ENCODE assay signal across 9 cellular contexts in the genomic region with DNA sequence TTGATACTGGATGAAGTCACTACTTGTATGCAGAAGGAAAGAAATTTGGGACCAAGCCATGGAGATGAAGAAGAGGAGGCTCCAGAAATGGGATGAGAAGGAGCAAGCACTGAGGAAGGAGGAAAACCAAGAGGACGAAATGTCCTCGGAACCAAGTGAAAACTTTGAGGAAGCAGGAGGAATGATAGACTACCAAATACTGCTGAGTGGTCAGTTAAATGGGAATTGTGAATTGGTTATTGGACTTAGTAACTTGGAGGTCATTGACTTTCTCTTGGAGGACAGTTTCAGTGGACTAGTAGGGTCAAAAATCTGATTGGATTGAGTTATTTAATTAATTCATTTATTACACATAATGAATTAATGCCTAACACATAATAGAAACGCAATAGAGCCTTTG.
"Had no signal": no experiment of that assay in that cellular context is flagged by ENCODE, and none has a peak within 500 bp of the region (broad histone marks: within the 10 kb centered on the region; RNA-seq: fewer than 3 reads in every experiment).

No MANE protein-coding gene starts in this region.

- H3K27ac Mint-ChIP-seq: GM23338, HFFc6 had no signal

- ATAC-seq: GM23338, HCT116 had no signal

- H3K4me1 ChIP-seq: HAP-1 had no signal

- DNase-seq: H7, HFFc6, KBM-7 had no signal

- H3K9me3 ChIP-seq: HAP-1 had no signal

- H3K4me1 Mint-ChIP-seq: GM23338 had no signal

- H3K4me2 ChIP-seq: GM23338, KMS-11 had no signal

- FAIRE-seq: H1, HTR-8/SVneo had no signal

- H3K36me3 ChIP-seq: HAP-1 had no signal

- H3K4me3 ChIP-seq: GM23338, HAP-1 had no signal

- H3K9ac ChIP-seq: KMS-11 had no signal

- H3K9me3 Mint-ChIP-seq: GM23338 had no signal

- H3K4me3 Mint-ChIP-seq: GM23338, HFFc6 had no signal

- H2AFZ ChIP-seq: GM23338 had no signal

- H3K27ac ChIP-seq: KMS-11 had no signal
